Comparison of ENCODE assay signal across 9 cellular contexts in the genomic region with DNA sequence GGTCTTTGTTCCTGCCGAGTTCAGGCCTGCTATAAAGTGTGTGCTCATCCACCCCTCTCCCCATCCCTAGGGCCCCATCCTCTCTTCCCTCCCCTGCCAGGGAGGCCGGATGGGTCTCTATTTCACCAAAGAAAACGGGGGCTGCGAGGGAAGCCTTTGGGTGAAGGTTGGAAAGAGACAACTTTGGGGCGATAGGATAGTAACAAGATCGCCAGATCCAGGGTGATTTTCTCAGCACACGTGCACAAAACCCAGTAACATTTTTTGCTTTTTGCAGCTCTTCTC. TPM values are rescaled to one million over a fixed set of nuclear protein-coding genes. Genes with fewer than 3 reads are reported as not detected.
DNase-seq lines count a peak whose midpoint lies in the region; ATAC-seq and TF ChIP-seq lines count a peak whose summit lies in the region.
"Had no signal": no experiment of that assay in that cellular context is flagged by ENCODE, and none has a peak within 500 bp of the region (broad histone marks: within the 10 kb centered on the region; RNA-seq: fewer than 3 reads in every experiment).

No MANE protein-coding gene starts in this region.

- no peak for TF ChIP-seq CTCF in tibial nerve (IDR thresholded peaks at IDR 0.05)

- H3K4me1 ChIP-seq in tibial nerve = peaks cover 3 to 71% (median 26%) of the 10 kb centered on the region in 4 donors

- H3K4me1 Mint-ChIP-seq in activated naive CD4-positive, alpha-beta T cell treated with anti-CD3 and anti-CD28 coated beads for 36 hours (ENCODE audit: low read depth) = peaks cover 83% of the 10 kb centered on the region
- H3K4me1 Mint-ChIP-seq in activated T-helper 17 cell treated with anti-CD3 and anti-CD28 coated beads, Interleukin-2, amount 50 U/mL, for 72 hours = peaks cover 57% of the 10 kb centered on the region
- H3K4me1 Mint-ChIP-seq in naive B cell = peaks cover 84 to 100% (median 97%) of the 10 kb centered on the region in 3 donors

- peak overlapping the region in 3 of 4 donors; percentile 41 to 93 (median 63) for H3K27ac ChIP-seq in tibial nerve

- TF ChIP-seq POLR2A in tibial nerve (IDR thresholded peaks at IDR 0.05) = no peak

- no peaks in the 10 kb centered on the region for H3K27me3 ChIP-seq in tibial nerve

- H3K36me3 Mint-ChIP-seq in activated naive CD4-positive, alpha-beta T cell treated with anti-CD3 and anti-CD28 coated beads for 36 hours (ENCODE audit: low read depth) = peaks cover 99% of the 10 kb centered on the region
- H3K36me3 Mint-ChIP-seq in activated T-helper 17 cell treated with anti-CD3 and anti-CD28 coated beads, Interleukin-2, amount 50 U/mL, for 72 hours (ENCODE audit: low read depth) = peaks cover 100% of the 10 kb centered on the region
- H3K36me3 Mint-ChIP-seq in naive B cell = peaks cover 23 to 41% of the 10 kb centered on the region in 2 donors

- H3K9me3 ChIP-seq in tibial nerve = no peaks in the 10 kb centered on the region

- no peak for TF ChIP-seq EP300 in tibial nerve (IDR thresholded peaks at IDR 0.05)

- H3K27me3 Mint-ChIP-seq in activated naive CD4-positive, alpha-beta T cell treated with anti-CD3 and anti-CD28 coated beads for 36 hours (ENCODE audit: low read depth) = no peaks in the 10 kb centered on the region
- H3K27me3 Mint-ChIP-seq in activated T-helper 17 cell treated with anti-CD3 and anti-CD28 coated beads, Interleukin-2, amount 50 U/mL, for 72 hours = no peaks in the 10 kb centered on the region
- no peaks in the 10 kb centered on the region for H3K27me3 Mint-ChIP-seq in naive B cell

- H3K4me3 ChIP-seq in tibial nerve = no peak overlapping the region

- no peaks in the 10 kb centered on the region for H3K36me3 ChIP-seq in tibial nerve

- peaks cover 3% of the 10 kb centered on the region for H3K9me3 Mint-ChIP-seq in activated naive CD4-positive, alpha-beta T cell treated with anti-CD3 and anti-CD28 coated beads for 36 hours
- no peaks in the 10 kb centered on the region for H3K9me3 Mint-ChIP-seq in activated T-helper 17 cell treated with anti-CD3 and anti-CD28 coated beads, Interleukin-2, amount 50 U/mL, for 72 hours
- H3K9me3 Mint-ChIP-seq in naive B cell = no peaks in the 10 kb centered on the region

- peak overlapping the region; percentile 19 for H3K27ac Mint-ChIP-seq in activated naive CD4-positive, alpha-beta T cell treated with anti-CD3 and anti-CD28 coated beads for 36 hours
- H3K27ac Mint-ChIP-seq in activated T-helper 17 cell treated with anti-CD3 and anti-CD28 coated beads, Interleukin-2, amount 50 U/mL, for 72 hours = no peak overlapping the region
- H3K27ac Mint-ChIP-seq in naive B cell = peak overlapping the region in 5 of 6 donors; percentile 79 to 100 (median 95)

- 56 to 65% methylated on average over 7 of the region's 7 CpGs for WGBS in tibial nerve, 2 donors

- CTCF ChIA-PET in activated naive CD4-positive, alpha-beta T cell treated with anti-CD3 and anti-CD28 coated beads for 36 hours (lab: Charles Lee) = interaction anchor here (3.3 to 13.8 kb wide), 5 partner anchors 20 to 82 kb away, joined by 8 to 276 read pairs (median 90); no protein-coding TSS in a partner anchor

- peak overlapping the region; percentile 19 for H3K4me3 Mint-ChIP-seq in activated naive CD4-positive, alpha-beta T cell treated with anti-CD3 and anti-CD28 coated beads for 36 hours
- peak overlapping the region; percentile 95 for H3K4me3 Mint-ChIP-seq in activated T-helper 17 cell treated with anti-CD3 and anti-CD28 coated beads, Interleukin-2, amount 50 U/mL, for 72 hours
- peak overlapping the region in 6 of 8 donors; percentile 12 to 71 (median 56) for H3K4me3 Mint-ChIP-seq in naive B cell

- DNase-seq in activated naive CD4-positive, alpha-beta T cell treated with anti-CD3 and anti-CD28 coated beads for 36 hours = no peak
- no peak for DNase-seq in activated naive CD4-positive, alpha-beta T cell treated with Interleukin-2 at 50 U/mL for 16 hours
- DNase-seq in naive B cell (no peak), tibial nerve (ENCODE audit: low spot score in 2 of 2) (no peak), cortex of kidney (lab: John Stamatoyannopoulos, UW) (no peak), AG08395 (ENCODE audit: low spot score) (no peak), NCI-H146 treated with DMSO at 0.1 percent for 48 hours (lab: John Stamatoyannopoulos, UW; ENCODE audit: unreplicated experiment) (no peak)

- ATAC-seq in activated T-helper 17 cell treated with anti-CD3 and anti-CD28 coated beads, Interleukin-2, amount 50 U/mL, for 72 hours (replicated peaks) = no peak
- ATAC-seq in naive B cell (ENCODE audit: low read depth in 2 of 2) = no peak
- ATAC-seq: esophagus mucosa had no signal

- intact Hi-C loops in activated naive CD4-positive, alpha-beta T cell treated with anti-CD3 and anti-CD28 coated beads for 36 hours (cut with micrococcal nuclease) = no loop called here

RNA-seq across cellular contexts. Expression of a gene that starts 7.0 kb away (rescaled TPM):
- 100 to 1,000 TPM; 150 to 156 TPM for total RNA-seq in activated naive CD4-positive, alpha-beta T cell treated with anti-CD3 and anti-CD28 coated beads for 36 hours
- 100 to 1,000 TPM; 140 to 304 TPM for total RNA-seq in activated T-helper 17 cell treated with anti-CD3 and anti-CD28 coated beads, Interleukin-2, amount 50 U/mL, for 72 hours
- 100 to 1,000 TPM; 442 to 802 (median 622) TPM for polyA plus RNA-seq in naive B cell (ENCODE audit: low read depth in 6 of 6)
- 1 to 10 TPM in 1 of 4 donors, not detected in 3; 1.5 TPM for total RNA-seq in tibial nerve

RNA-seq across cellular contexts. Expression of a gene that starts 56.8 kb away (rescaled TPM):
- 1 to 10 TPM; 4.7 to 5.9 TPM for total RNA-seq in activated naive CD4-positive, alpha-beta T cell treated with anti-CD3 and anti-CD28 coated beads for 36 hours
- total RNA-seq in activated T-helper 17 cell treated with anti-CD3 and anti-CD28 coated beads, Interleukin-2, amount 50 U/mL, for 72 hours = 10 to 100 TPM in 1 of 2 donors, 1 to 10 TPM in 1; 8.8 to 19.8 TPM
- polyA plus RNA-seq in naive B cell (ENCODE audit: low read depth in 6 of 6) = not detected
- under 1 TPM in 1 of 4 donors, not detected in 3; 0.30 TPM for total RNA-seq in tibial nerve

Comparison
In these comparisons a context has a peak if more than half of its experiments do, and no peak if none do; other contexts are left out.
1. H3K4me3 Mint-ChIP-seq: peak in every context shown above with its lines; median percentile 95 in activated T-helper 17 cell treated with anti-CD3 and anti-CD28 coated beads, Interleukin-2, amount 50 U/mL, for 72 hours; 56 in naive B cell; 19 in activated naive CD4-positive, alpha-beta T cell treated with anti-CD3 and anti-CD28 coated beads for 36 hours.
2. RNA of a gene that starts 7.0 kb away (total RNA-seq): 140 to 304 TPM in activated T-helper 17 cell treated with anti-CD3 and anti-CD28 coated beads, Interleukin-2, amount 50 U/mL, for 72 hours and 150 to 156 TPM in activated naive CD4-positive, alpha-beta T cell treated with anti-CD3 and anti-CD28 coated beads for 36 hours; 1.5 TPM in tibial nerve; every median in the first group is over 10 times any median in the second.
3. RNA of a gene that starts 56.8 kb away (total RNA-seq): 8.8 to 19.8 TPM in activated T-helper 17 cell treated with anti-CD3 and anti-CD28 coated beads, Interleukin-2, amount 50 U/mL, for 72 hours and 4.7 to 5.9 TPM in activated naive CD4-positive, alpha-beta T cell treated with anti-CD3 and anti-CD28 coated beads for 36 hours; 0.30 TPM in tibial nerve; every median in the first group is over 4 times any median in the second.